Comparison of ENCODE assay signal across 14 cellular contexts in the genomic region with DNA sequence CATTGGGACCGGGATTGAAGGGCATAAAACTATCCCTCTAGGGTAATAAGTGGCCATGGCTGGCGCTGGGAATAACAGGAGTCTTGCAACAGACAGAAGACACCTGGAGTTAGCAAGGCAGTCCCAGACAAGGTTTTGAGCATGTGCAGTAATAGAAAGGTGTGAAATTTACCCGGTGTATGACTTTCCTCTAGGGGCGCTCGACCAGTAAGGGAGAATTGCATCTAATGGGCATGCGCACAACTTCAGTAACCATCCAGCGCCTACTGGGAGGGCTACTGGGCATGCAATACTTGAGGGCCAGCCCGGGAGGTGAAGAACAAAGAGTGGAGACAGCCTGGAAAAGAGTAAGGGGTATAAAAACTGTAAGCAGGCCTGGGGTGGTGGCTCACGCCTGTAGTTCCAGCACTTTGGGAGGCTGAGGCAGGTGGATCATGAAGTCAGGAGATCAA. TPM values are rescaled to one million over a fixed set of nuclear protein-coding genes. Genes with fewer than 3 reads are reported as not detected.
DNase-seq lines count a peak whose midpoint lies in the region; ATAC-seq, FAIRE-seq and TF ChIP-seq lines count a peak whose summit lies in the region.
"Had no signal": no experiment of that assay in that cellular context is flagged by ENCODE, and none has a peak within 500 bp of the region (broad histone marks: within the 10 kb centered on the region; RNA-seq: fewer than 3 reads in every experiment).

No MANE protein-coding gene starts in this region.

- intact Hi-C loops in lower lobe of right lung (cut with DNase I) = no loop called here

- peak overlapping the region; percentile 25 to 55 for H3K27ac Mint-ChIP-seq in effector memory CD8-positive, alpha-beta T cell

- H3K4me1 ChIP-seq in OCI-LY3 (ENCODE audit: low read length) (peaks cover 38% of the 10 kb centered on the region), lower lobe of right lung (peaks cover 14% of the 10 kb centered on the region)
- H3K4me1 ChIP-seq: BE2C had no signal

- H3K9ac ChIP-seq in OCI-LY3 (ENCODE audit: low read length) = no peak overlapping the region

- TF ChIP-seq CTCF in OCI-LY3 (IDR thresholded peaks at IDR 0.05; ENCODE audit: low read depth, low read length) (no peak), lower lobe of right lung (IDR thresholded peaks at IDR 0.05) (no peak)

- FAIRE-seq in frontal cortex (lab: Jason Lieb, UNC) = no peak
- FAIRE-seq: astrocyte had no signal

- H3K27me3 Mint-ChIP-seq in activated T-cell treated with anti-CD3 and anti-CD28 coated beads, Interleukin-2, amount 50 U/mL, for 4 hours (ENCODE audit: low read depth) = no peaks in the 10 kb centered on the region
- H3K27me3 Mint-ChIP-seq in effector memory CD8-positive, alpha-beta T cell = no peaks in the 10 kb centered on the region

- H3K4me2 ChIP-seq in OCI-LY3 (ENCODE audit: low read length) = no peak overlapping the region

- H3K9me3 Mint-ChIP-seq in activated T-cell treated with anti-CD3 and anti-CD28 coated beads, Interleukin-2, amount 50 U/mL, for 4 hours = peaks cover 4% of the 10 kb centered on the region
- no peaks in the 10 kb centered on the region for H3K9me3 Mint-ChIP-seq in effector memory CD8-positive, alpha-beta T cell

- peaks cover 18% of the 10 kb centered on the region; the same call in 1 of the 2 replicates for H3K9me3 ChIP-seq in OCI-LY3 (ENCODE audit: insufficient read depth, low read length)
- no peaks in the 10 kb centered on the region for H3K9me3 ChIP-seq in lower lobe of right lung
- H3K9me3 ChIP-seq: BE2C, vagina had no signal

- DNase-seq in activated T-cell treated with anti-CD3 and anti-CD28 coated beads, Interleukin-2, amount 50 U/mL, for 1 hour = peak; percentile 6
- no peak for DNase-seq in activated T-cell treated with anti-CD3 and anti-CD28 coated beads, Interleukin-2, amount 50 U/mL, for 4 hours
- no peak for DNase-seq in effector memory CD8-positive, alpha-beta T cell
- peak; percentile 25 for DNase-seq in stimulated activated CD8-positive, alpha-beta memory T cell treated with anti-CD3 and anti-CD28 coated beads, Interleukin-4, amount 100 ng/mL, for 48 hours
- DNase-seq in lower lobe of right lung (no peak), frontal cortex (ENCODE audit: low spot score in 2 of 2) (no peak)
- no peak for DNase-seq in stimulated activated CD4-positive, alpha-beta T cell treated with anti-CD3 and anti-CD28 coated beads, Interleukin-12 subunit alpha, Interleukin-12 subunit beta, amount 100 ng/mL, for 4 hours
- DNase-seq: BE2C, midbrain, NCI-H1417 treated with DMSO at 0.1 percent for 48 hours, T-helper 9 cell had no signal

- 0 out of 2 replicates have a peak overlapping the region, but pooled peaks have one; percentile 100 for H3K27ac ChIP-seq in OCI-LY3 (ENCODE audit: low read length)
- H3K27ac ChIP-seq in lower lobe of right lung = no peak overlapping the region
- H3K27ac ChIP-seq: vagina had no signal

- no peaks in the 10 kb centered on the region for H4K20me1 ChIP-seq in OCI-LY3 (ENCODE audit: insufficient read depth, low read length)

- H2AFZ ChIP-seq in OCI-LY3 (ENCODE audit: low read depth, low read length) = no peak overlapping the region

- no peaks in the 10 kb centered on the region for H3K79me2 ChIP-seq in OCI-LY3 (ENCODE audit: low read length)

- H3K36me3 Mint-ChIP-seq in activated T-cell treated with anti-CD3 and anti-CD28 coated beads, Interleukin-2, amount 50 U/mL, for 4 hours (ENCODE audit: insufficient read depth) = peaks cover 4% of the 10 kb centered on the region
- peaks cover 12% of the 10 kb centered on the region for H3K36me3 Mint-ChIP-seq in effector memory CD8-positive, alpha-beta T cell (ENCODE audit: insufficient read depth)

- peaks cover 62% of the 10 kb centered on the region for H3K4me1 Mint-ChIP-seq in activated T-cell treated with anti-CD3 and anti-CD28 coated beads, Interleukin-2, amount 50 U/mL, for 4 hours (ENCODE audit: low read depth)
- peaks cover 20 to 47% of the 10 kb centered on the region in 2 donors for H3K4me1 Mint-ChIP-seq in effector memory CD8-positive, alpha-beta T cell (ENCODE audit: low read depth in 2 of 2)

- H3K4me3 Mint-ChIP-seq in activated T-cell treated with anti-CD3 and anti-CD28 coated beads, Interleukin-2, amount 50 U/mL, for 4 hours = no peak overlapping the region
- peak overlapping the region in 1 of 2 donors; percentile 24 for H3K4me3 Mint-ChIP-seq in effector memory CD8-positive, alpha-beta T cell

- no peak overlapping the region for H3K4me3 ChIP-seq in OCI-LY3 (ENCODE audit: low read length)
- H3K4me3 ChIP-seq in lower lobe of right lung = no peak overlapping the region
- H3K4me3 ChIP-seq: vagina had no signal

- peaks cover 13% of the 10 kb centered on the region for H3K36me3 ChIP-seq in OCI-LY3 (replicated peaks; ENCODE audit: low read depth, low read length)
- H3K36me3 ChIP-seq in lower lobe of right lung = no peaks in the 10 kb centered on the region
- H3K36me3 ChIP-seq: BE2C, vagina had no signal

- no peak for ATAC-seq in activated T-cell treated with anti-CD3 and anti-CD28 coated beads, Interleukin-2, amount 50 U/mL, for 4 hours
- ATAC-seq in effector memory CD8-positive, alpha-beta T cell (replicated peaks) = no peak
- ATAC-seq in lower lobe of right lung = no peak

- no peaks in the 10 kb centered on the region for H3K27me3 ChIP-seq in OCI-LY3 (ENCODE audit: low read depth, low read length)
- H3K27me3 ChIP-seq in lower lobe of right lung (ENCODE audit: low read depth) = no peaks in the 10 kb centered on the region
- H3K27me3 ChIP-seq: BE2C, vagina had no signal

RNA-seq across cellular contexts. Expression of a gene that starts 32.7 kb away (rescaled TPM):
- total RNA-seq in activated T-cell treated with anti-CD3 and anti-CD28 coated beads, Interleukin-2, amount 50 U/mL, for 4 hours = 10 to 100 TPM; 14.9 to 15.9 (median 15.3) TPM
- 160 TPM for total RNA-seq in lower lobe of right lung
- total RNA-seq in frontal cortex = 14.3 TPM

RNA-seq across cellular contexts. Expression of a gene that starts 35.5 kb away (rescaled TPM):
- total RNA-seq in activated T-cell treated with anti-CD3 and anti-CD28 coated beads, Interleukin-2, amount 50 U/mL, for 4 hours = 10 to 100 TPM; 41.0 to 48.0 (median 42.4) TPM
- 12.8 TPM for total RNA-seq in lower lobe of right lung
- total RNA-seq in frontal cortex = 6.5 TPM

Comparison
In these comparisons a context has a peak if more than half of its experiments do, and no peak if none do; other contexts are left out.
1. DNase-seq: peak in activated T-cell treated with anti-CD3 and anti-CD28 coated beads, Interleukin-2, amount 50 U/mL, for 1 hour (single experiment) and stimulated activated CD8-positive, alpha-beta memory T cell treated with anti-CD3 and anti-CD28 coated beads, Interleukin-4, amount 100 ng/mL, for 48 hours (single experiment); none in activated T-cell treated with anti-CD3 and anti-CD28 coated beads, Interleukin-2, amount 50 U/mL, for 4 hours (single experiment), effector memory CD8-positive, alpha-beta T cell (0 of 3), lower lobe of right lung (single experiment), frontal cortex (0 of 2) and stimulated activated CD4-positive, alpha-beta T cell treated with anti-CD3 and anti-CD28 coated beads, Interleukin-12 subunit alpha, Interleukin-12 subunit beta, amount 100 ng/mL, for 4 hours (single experiment).